10 cellular contexts compared by ENCODE assay signal in genomic region chr14:76920572-76921175, GRCh38.
DNase-seq lines count a peak whose midpoint lies in the region; ATAC-seq, FAIRE-seq and TF ChIP-seq lines count a peak whose summit lies in the region.
"Had no signal": no experiment of that assay in that cellular context is flagged by ENCODE, and none has a peak within 500 bp of the region (broad histone marks: within the 10 kb centered on the region; RNA-seq: fewer than 3 reads in every experiment).

No MANE protein-coding gene starts in this region.

- H3K9me3 Mint-ChIP-seq in activated CD4-positive, alpha-beta memory T cell treated with anti-CD3 and anti-CD28 coated beads, Interleukin-2, amount 10 ng/mL, durations not matched to agents 7 days and 5 days = no peaks in the 10 kb centered on the region
- H3K9me3 Mint-ChIP-seq: activated CD4-positive, alpha-beta T cell treated with anti-CD3 and anti-CD28 coated beads, Interleukin-2, amount 10 ng/mL, durations not matched to agents 7 days and 5 days had no signal

- H3K4me3 ChIP-seq in HUES48 (ENCODE audit: low read depth, low read length) (no peak overlapping the region), endothelial cell of umbilical vein (replicated peaks in 1 of 3; ENCODE audit: insufficient read depth in 1 of 3, low read depth in 1 of 3, low read length in 3 of 3) (no peak overlapping the region), skin epidermis (no peak overlapping the region)
- H3K4me3 ChIP-seq: HAP-1 had no signal

- CTCF ChIA-PET in endothelial cell of umbilical vein (lab: Charles Lee) = interaction anchor here (0.6 to 4.9 kb wide), 15 partner anchors 15 to 149 kb away, joined by 3 to 51 read pairs (median 6); partner anchors contain the start of gene IRF2BPL
- CTCF ChIA-PET in activated CD4-positive, alpha-beta memory T cell treated with anti-CD3 and anti-CD28 coated beads, Interleukin-2, amount 10 ng/mL, durations not matched to agents 7 days and 5 days (lab: Charles Lee) = interaction anchor here (0.7 to 4.4 kb wide), 9 partner anchors 7 to 150 kb away, joined by 3 to 20 read pairs (median 4); no protein-coding TSS in a partner anchor

- H3K4me3 Mint-ChIP-seq in activated CD4-positive, alpha-beta memory T cell treated with anti-CD3 and anti-CD28 coated beads, Interleukin-2, amount 10 ng/mL, durations not matched to agents 7 days and 5 days = no peak overlapping the region
- H3K4me3 Mint-ChIP-seq: activated CD4-positive, alpha-beta T cell treated with anti-CD3 and anti-CD28 coated beads, Interleukin-2, amount 10 ng/mL, durations not matched to agents 7 days and 5 days had no signal

- H3K27ac ChIP-seq in HUES48 (ENCODE audit: low read depth, low read length) (peak overlapping the region; percentile 37), endothelial cell of umbilical vein (ENCODE audit: insufficient read depth, low read depth, low read length) (peak overlapping the region; percentile 86), skin epidermis (peak overlapping the region in 20 of 21 experiments; percentile 49 to 98 (median 89))

- no peak for FAIRE-seq in endothelial cell of umbilical vein (lab: Jason Lieb, UNC)

- ATAC-seq in HG02870 (IDR thresholded peaks at IDR 0.05; ENCODE audit: unreplicated experiment) = no peak

- no peak overlapping the region for H3K9ac ChIP-seq in HUES48 (ENCODE audit: low read depth, low read length)
- peak overlapping the region; percentile 55 for H3K9ac ChIP-seq in endothelial cell of umbilical vein (replicated peaks; ENCODE audit: extremely low read depth, insufficient read depth, low read length)

- H3K27me3 ChIP-seq in HUES48 (ENCODE audit: control insufficient read depth, insufficient read depth, low read length) = no peaks in the 10 kb centered on the region
- H3K27me3 ChIP-seq in endothelial cell of umbilical vein (ENCODE audit: control insufficient read depth in 2 of 2, insufficient read depth in 2 of 2, low read length in 2 of 2) = no peaks in the 10 kb centered on the region

- peaks cover 7% of the 10 kb centered on the region for H3K27me3 Mint-ChIP-seq in activated CD4-positive, alpha-beta memory T cell treated with anti-CD3 and anti-CD28 coated beads, Interleukin-2, amount 10 ng/mL, durations not matched to agents 7 days and 5 days
- H3K27me3 Mint-ChIP-seq: activated CD4-positive, alpha-beta T cell treated with anti-CD3 and anti-CD28 coated beads, Interleukin-2, amount 10 ng/mL, durations not matched to agents 7 days and 5 days had no signal

- BruUV-seq in endothelial cell of umbilical vein (replicated peaks; lab: Mats Ljungman, UMichigan) = no TSS peak

- H3K9me3 ChIP-seq in HUES48 (ENCODE audit: control insufficient read depth, insufficient read depth, low read length) = no peaks in the 10 kb centered on the region
- no peaks in the 10 kb centered on the region for H3K9me3 ChIP-seq in endothelial cell of umbilical vein (replicated peaks; ENCODE audit: control insufficient read depth, insufficient read depth, low read length)
- H3K9me3 ChIP-seq: HAP-1 had no signal

- intact Hi-C loops in endothelial cell of umbilical vein (cut with micrococcal nuclease) = no loop called here

- no peaks in the 10 kb centered on the region for H3K79me2 ChIP-seq in endothelial cell of umbilical vein (ENCODE audit: control insufficient read depth, insufficient read depth, low read length)

- no peak overlapping the region for H3K4me2 ChIP-seq in endothelial cell of umbilical vein (ENCODE audit: insufficient read depth, low read length)

- peaks cover 61% of the 10 kb centered on the region for H3K4me1 ChIP-seq in HUES48 (ENCODE audit: control insufficient read depth, insufficient read depth, low read length)
- peaks cover 32% of the 10 kb centered on the region for H3K4me1 ChIP-seq in endothelial cell of umbilical vein (ENCODE audit: control insufficient read depth, extremely low read depth, insufficient read depth, low read length)

- H3K27ac Mint-ChIP-seq in activated CD4-positive, alpha-beta memory T cell treated with anti-CD3 and anti-CD28 coated beads, Interleukin-2, amount 10 ng/mL, durations not matched to agents 7 days and 5 days = no peak overlapping the region
- H3K27ac Mint-ChIP-seq: activated CD4-positive, alpha-beta T cell treated with anti-CD3 and anti-CD28 coated beads, Interleukin-2, amount 10 ng/mL, durations not matched to agents 7 days and 5 days had no signal

- no peaks in the 10 kb centered on the region for H3K9me1 ChIP-seq in endothelial cell of umbilical vein (replicated peaks; ENCODE audit: control insufficient read depth, extremely low read depth, insufficient read depth, low read length)

- no peaks in the 10 kb centered on the region for H3K36me3 Mint-ChIP-seq in activated CD4-positive, alpha-beta memory T cell treated with anti-CD3 and anti-CD28 coated beads, Interleukin-2, amount 10 ng/mL, durations not matched to agents 7 days and 5 days (ENCODE audit: low read depth)

- H2AFZ ChIP-seq in endothelial cell of umbilical vein (ENCODE audit: low read depth, low read length) = peak overlapping the region; percentile 31

- TF ChIP-seq CTCF in endothelial cell of umbilical vein (IDR thresholded peaks at IDR 0.05; ENCODE audit: extremely low read depth in 1 of 2, insufficient read depth in 1 of 2, low read depth in 1 of 2, low read length in 2 of 2) = no peak

- POLR2A ChIA-PET in endothelial cell of umbilical vein (lab: Charles Lee) = interaction anchor here (0.6 to 1.8 kb wide), 4 partner anchors 27 to 119 kb away, joined by 3 to 12 read pairs (median 4); partner anchors contain the start of gene IRF2BPL
- POLR2A ChIA-PET in activated CD4-positive, alpha-beta memory T cell treated with anti-CD3 and anti-CD28 coated beads, Interleukin-2, amount 10 ng/mL, durations not matched to agents 7 days and 5 days (lab: Charles Lee) = interaction anchor here (1.1 to 2.3 kb wide), 7 partner anchors 9 to 119 kb away, joined by 3 to 11 read pairs (median 6); no protein-coding TSS in a partner anchor

- DNase-seq in NCI-H524 (lab: John Stamatoyannopoulos, UW) (peak; percentile 100), endothelial cell of umbilical vein (ENCODE audit: low read depth, low spot score) (no peak), MV-4-11 (lab: John Stamatoyannopoulos, UW) (no peak), mesenteric fat pad (ENCODE audit: low spot score) (no peak)
- no peak for DNase-seq in activated CD4-positive, alpha-beta memory T cell treated with anti-CD3 and anti-CD28 coated beads, Interleukin-2, amount 10 ng/mL, durations not matched to agents 7 days and 5 days

- H3K36me3 ChIP-seq in HUES48 (ENCODE audit: control insufficient read depth, insufficient read depth, low read length) (no peaks in the 10 kb centered on the region), endothelial cell of umbilical vein (ENCODE audit: control insufficient read depth in 2 of 2, extremely low read depth in 1 of 2, insufficient read depth in 2 of 2, low read length in 2 of 2) (no peaks in the 10 kb centered on the region)
- H3K36me3 ChIP-seq: HAP-1 had no signal

- dilution Hi-C loops in endothelial cell of umbilical vein (cut with MboI; ENCODE audit: extremely low pct_ligation_motif_present, low sequenced_read_pairs) = no loop called here

- no peaks in the 10 kb centered on the region for H4K20me1 ChIP-seq in endothelial cell of umbilical vein (replicated peaks; ENCODE audit: control insufficient read depth, extremely low read depth, insufficient read depth, low read length)

- peaks cover 56% of the 10 kb centered on the region for H3K4me1 Mint-ChIP-seq in activated CD4-positive, alpha-beta memory T cell treated with anti-CD3 and anti-CD28 coated beads, Interleukin-2, amount 10 ng/mL, durations not matched to agents 7 days and 5 days

- no peak for TF ChIP-seq POLR2A in endothelial cell of umbilical vein (IDR thresholded peaks at IDR 0.05; ENCODE audit: low read depth, low read length)

TF ChIP-seq in endothelial cell of umbilical vein, 7 proteins besides CTCF, POLR2A, EP300 and RAD21:
- TF ChIP-seq FOS (IDR thresholded peaks at IDR 0.05; ENCODE audit: borderline replicate concordance, insufficient read depth, low read length) (no peak), POLR2AphosphoS5 (IDR thresholded peaks at IDR 0.05; ENCODE audit: insufficient read depth, low read depth, low read length) (no peak), JUN (IDR thresholded peaks at IDR 0.05; ENCODE audit: borderline replicate concordance, insufficient read depth, insufficient read length, low read depth) (no peak), MAX (IDR thresholded peaks at IDR 0.05; ENCODE audit: insufficient read depth, insufficient read length) (no peak), GATA2 (IDR thresholded peaks at IDR 0.05; ENCODE audit: insufficient read depth, insufficient read length, low read depth, low read length) (no peak), EZH2 (IDR thresholded peaks at IDR 0.05; ENCODE audit: borderline replicate concordance, low read depth, low read length, severe bottlenecking) (no peak), MYC (IDR thresholded peaks at IDR 0.05; ENCODE audit: low read depth, low read length) (no peak)

Comparison
In these comparisons a context has a peak if more than half of its experiments do, and no peak if none do; other contexts are left out.
1. H3K27ac ChIP-seq: peak in every context shown above with its lines; median percentile 89 in skin epidermis; 86 in endothelial cell of umbilical vein; 37 in HUES48.
2. DNase-seq: peak in NCI-H524 (2 of 2); none in endothelial cell of umbilical vein (single experiment), activated CD4-positive, alpha-beta memory T cell treated with anti-CD3 and anti-CD28 coated beads, Interleukin-2, amount 10 ng/mL, durations not matched to agents 7 days and 5 days (single experiment), MV-4-11 (single experiment) and mesenteric fat pad (single experiment).